Comparison of ENCODE assay signal across 21 cellular contexts in genomic region chr19:990119-990571, GRCh38. TPM values are rescaled to one million over a fixed set of nuclear protein-coding genes. Genes with fewer than 3 reads are reported as not detected.
A peak's percentile ranks its signal among the peaks of the same experiment; 100 is the strongest.
DNase-seq lines count a peak whose midpoint lies in the region; ATAC-seq, FAIRE-seq and TF ChIP-seq lines count a peak whose summit lies in the region.
"Had no signal": no experiment of that assay in that cellular context is flagged by ENCODE, and none has a peak within 500 bp of the region (broad histone marks: within the 10 kb centered on the region; RNA-seq: fewer than 3 reads in every experiment).

No MANE protein-coding gene starts in this region.

- 65% methylated on average over 25 of the region's 27 CpGs; no CpG with 5 or more reads in 1 of the 2 donors for WGBS in body of pancreas, 2 donors
- 64 to 75% methylated on average over 26 to 27 of the region's 27 CpGs for WGBS in pancreas, 2 donors

- no peak overlapping the region for H3K4me3 ChIP-seq in HEK293 (ENCODE audit: low read depth, low read length)
- H3K4me3 ChIP-seq in NT2/D1 (ENCODE audit: insufficient read length, low read depth): no peak overlapping the region
- H3K4me3 ChIP-seq in body of pancreas: no peak overlapping the region
- no peak overlapping the region for H3K4me3 ChIP-seq in pancreas
- H3K4me3 ChIP-seq: SK-N-MC had no signal

- H3K27ac ChIP-seq in HEK293 (ENCODE audit: extremely low read depth, low read depth, low read length): no peak overlapping the region
- peak overlapping the region in 2 of 4 donors; percentile 55 to 57 for H3K27ac ChIP-seq in body of pancreas
- H3K27ac ChIP-seq in pancreas: peak overlapping the region in 2 of 4 donors; percentile 33 to 42
- H3K27ac ChIP-seq: SK-N-MC had no signal

- H3K4me1 ChIP-seq in HEK293 (ENCODE audit: control insufficient read depth, insufficient read depth, low read length): no peaks in the 10 kb centered on the region; the same call in 1 of the 2 replicates
- H3K4me1 ChIP-seq in NT2/D1 (ENCODE audit: insufficient read depth, insufficient read length): peaks cover 22% of the 10 kb centered on the region
- peaks cover 13% of the 10 kb centered on the region for H3K4me1 ChIP-seq in body of pancreas
- H3K4me1 ChIP-seq in pancreas: peaks cover 0 to 2% (median 0%) of the 10 kb centered on the region in 3 donors

- H3K9ac ChIP-seq in NT2/D1 (ENCODE audit: insufficient read length, low read depth): peak overlapping the region; percentile 50

- POLR2A ChIA-PET in HEK293 (lab: Yijun Ruan, JAX): no interaction called here

- CTCF ChIA-PET in HEK293 (lab: Yijun Ruan, JAX): interaction anchor here (1.0 kb wide), 1 partner anchor 254 kb away, joined by 3 read pairs; no protein-coding TSS in a partner anchor

- H3K27me3 ChIP-seq in NT2/D1 (ENCODE audit: insufficient read depth, insufficient read length) (no peaks in the 10 kb centered on the region), body of pancreas (no peaks in the 10 kb centered on the region), pancreas (no peaks in the 10 kb centered on the region)

- no peak for TF ChIP-seq POLR2A in body of pancreas (IDR thresholded peaks at IDR 0.05)

- peaks cover 9 to 81% of the 10 kb centered on the region in 2 experiments; a peak in 2 of 3 replicates for H3K36me3 ChIP-seq in HEK293 (ENCODE audit: control insufficient read depth in 2 of 2, insufficient read depth in 1 of 2, low read length in 2 of 2)
- H3K36me3 ChIP-seq in NT2/D1 (ENCODE audit: insufficient read depth, insufficient read length, low read length): peaks cover 91% of the 10 kb centered on the region
- H3K36me3 ChIP-seq in body of pancreas (replicated peaks in 1 of 2; ENCODE audit: insufficient read depth in 1 of 2, low read depth in 2 of 2): no peaks in the 10 kb centered on the region
- H3K36me3 ChIP-seq in pancreas: no peaks in the 10 kb centered on the region

- intact Hi-C loops in body of pancreas (cut with DNase I): no loop called here
- intact Hi-C loops in pancreas (cut with DNase I): no loop called here

- DNase-seq in NT2/D1 (ENCODE audit: low read depth, low spot score): no peak
- DNase-seq in body of pancreas: peak in 2 of 4 donors; percentile 45 to 49
- peak in 4 of 6 donors; percentile 50 to 78 (median 57) for DNase-seq in pancreas
- no peak for DNase-seq in C1 segment of cervical spinal cord (lab: John Stamatoyannopoulos, UW)
- DNase-seq in 8988T: no peak
- DNase-seq in mesenteric fat pad (ENCODE audit: low spot score): no peak
- DNase-seq: DMS 273 treated with DMSO at 0.1 percent for 48 hours, GDM1, H9, NCI-H1092 treated with DMSO at 0.1 percent for 48 hours, NCI-H146, NCI-H2029 treated with DMSO at 0.1 percent for 48 hours, NCI-H2171, NCI-H69, SHP77 had no signal

- ATAC-seq in body of pancreas: peak; percentile 33
- ATAC-seq in pancreas: peak in 3 of 4 donors; percentile 16 to 44 (median 28)

- no peak for TF ChIP-seq CTCF in HEK293 (tag by site-specific recombination; IDR thresholded peaks at IDR 0.05)
- TF ChIP-seq CTCF in body of pancreas (IDR thresholded peaks at IDR 0.05): no peak
- TF ChIP-seq CTCF in pancreas (IDR thresholded peaks at IDR 0.05): no peak

- no peak for FAIRE-seq in pancreas (lab: Jason Lieb, UNC)
- FAIRE-seq: HTR-8/SVneo, RCC 7860 had no signal

- H3K9me3 ChIP-seq in HEK293 (ENCODE audit: control insufficient read depth, insufficient read depth, low read depth, low read length) (no peaks in the 10 kb centered on the region), NT2/D1 (ENCODE audit: insufficient read depth, low read length) (no peaks in the 10 kb centered on the region), body of pancreas (no peaks in the 10 kb centered on the region), pancreas (no peaks in the 10 kb centered on the region)

TF ChIP-seq in HEK293, 187 proteins besides CTCF, POLR2A, EP300 and RAD21:
- TF ChIP-seq PATZ1 (tag by site-specific recombination; IDR thresholded peaks at IDR 0.05) (no peak), ZFP3 (tag by site-specific recombination; IDR thresholded peaks at IDR 0.05; ENCODE audit: low read depth) (no peak), ZNF335 (tag by site-specific recombination; conservative IDR thresholded peaks at IDR 0.05) (no peak), KLF8 (tag by site-specific recombination; IDR thresholded peaks at IDR 0.05) (peak; percentile 33; the same call in 1 of the 2 replicates), ZNF704 (tag by site-specific recombination; IDR thresholded peaks at IDR 0.05) (no peak), ZIC2 (tag by site-specific recombination; IDR thresholded peaks at IDR 0.05) (peak; percentile 28), ZNF600 (tag by site-specific recombination; IDR thresholded peaks at IDR 0.05) (0 out of 2 replicates have a peak, but pooled peaks have one; percentile 57), ZNF24 (tag by site-specific recombination; IDR thresholded peaks at IDR 0.05) (no peak), ZNF404 (tag by site-specific recombination; IDR thresholded peaks at IDR 0.05) (no peak), ZBTB49 (tag by site-specific recombination; IDR thresholded peaks at IDR 0.05; ENCODE audit: low read depth) (no peak), ZNF10 (tag by site-specific recombination; IDR thresholded peaks at IDR 0.05) (peak; percentile 12; the same call in 1 of the 2 replicates), MZF1 (tag by site-specific recombination; IDR thresholded peaks at IDR 0.05; ENCODE audit: borderline replicate concordance) (peak; percentile 60; the same call in 1 of the 2 replicates), ZNF266 (tag by site-specific recombination; IDR thresholded peaks at IDR 0.05; ENCODE audit: low read depth) (no peak)

RNA-seq across cellular contexts. Expression of gene WDR18, which starts 6.0 kb away (rescaled TPM):
- total RNA-seq in body of pancreas: 10 to 100 TPM; 15.3 to 53.1 TPM
- total RNA-seq in pancreas: 10 to 100 TPM; 12.3 to 26.2 (median 19.0) TPM
- polyA plus RNA-seq in pancreas: 10 to 100 TPM; 75.1 to 84.8 TPM
- 20.6 TPM for total RNA-seq in mesenteric fat pad

RNA-seq across cellular contexts. Expression of gene GRIN3B, which starts 10.1 kb away (rescaled TPM):
- total RNA-seq in body of pancreas: under 1 TPM in 1 of 2 donors, not detected in 1; 0.26 TPM
- total RNA-seq in pancreas: not detected
- polyA plus RNA-seq in pancreas: under 1 TPM; 0.08 to 0.09 TPM
- total RNA-seq in mesenteric fat pad: 0.16 TPM

RNA-seq across cellular contexts. Expression of gene TMEM259, which starts 30.8 kb away (rescaled TPM):
- total RNA-seq in body of pancreas: 100 to 1,000 TPM; 142 to 306 TPM
- total RNA-seq in pancreas: 10 to 100 TPM; 65.9 to 99.1 (median 83.7) TPM
- 100 to 1,000 TPM; 385 to 448 TPM for polyA plus RNA-seq in pancreas
- total RNA-seq in mesenteric fat pad: 143 TPM

RNA-seq across cellular contexts. Expression of gene RNU6-2, which starts 31.2 kb away (rescaled TPM):
- total RNA-seq in body of pancreas: not detected
- not detected for total RNA-seq in pancreas
- polyA plus RNA-seq in pancreas: not detected
- total RNA-seq in mesenteric fat pad: not detected
- total RNA-seq: H9, LHCN-M2 had no signal
- polyA plus RNA-seq: AG04450 had no signal

RNA-seq across cellular contexts. Expression of gene CNN2, which starts 36.3 kb away (rescaled TPM):
- total RNA-seq in body of pancreas (10 to 100 TPM; 30.7 to 42.5 TPM), pancreas (10 to 100 TPM; 46.4 to 73.8 (median 56.2) TPM), mesenteric fat pad (124 TPM)
- polyA plus RNA-seq in pancreas: 10 to 100 TPM; 20.4 to 40.9 TPM

Comparison
In these comparisons a context has a peak if more than half of its experiments do, and no peak if none do; other contexts are left out.
1. DNase-seq: peak in pancreas (4 of 6); none in NT2/D1 (single experiment), C1 segment of cervical spinal cord (0 of 14), 8988T (single experiment) and mesenteric fat pad (single experiment).